8 cellular contexts compared by ENCODE assay signal in genomic region chr7:83410989-83411591, GRCh38.
DNase-seq lines count a peak whose midpoint lies in the region; ATAC-seq and TF ChIP-seq lines count a peak whose summit lies in the region.

No MANE protein-coding gene starts in this region.

- no peaks in the 10 kb centered on the region for H3K4me1 Mint-ChIP-seq in neural crest cell
- H3K4me1 Mint-ChIP-seq in stimulated activated naive CD8-positive, alpha-beta T cell treated with anti-CD3 and anti-CD28 coated beads, Interleukin-15, amount 100 ng/mL, for 72 hours = no peaks in the 10 kb centered on the region

- H3K4me1 ChIP-seq in NT2/D1 (ENCODE audit: insufficient read depth, insufficient read length) = no peaks in the 10 kb centered on the region

- no peaks in the 10 kb centered on the region for H3K27me3 ChIP-seq in NT2/D1 (ENCODE audit: insufficient read depth, insufficient read length)

- ATAC-seq in HG03378 (IDR thresholded peaks at IDR 0.05; ENCODE audit: unreplicated experiment) = peak; percentile 80
- no peak for ATAC-seq in stimulated activated naive CD8-positive, alpha-beta T cell treated with anti-CD3 and anti-CD28 coated beads, Interleukin-15, amount 100 ng/mL, for 72 hours

- H3K4me3 Mint-ChIP-seq in neural crest cell = no peak overlapping the region
- H3K4me3 Mint-ChIP-seq in stimulated activated naive CD8-positive, alpha-beta T cell treated with anti-CD3 and anti-CD28 coated beads, Interleukin-15, amount 100 ng/mL, for 72 hours = no peak overlapping the region

- H3K36me3 Mint-ChIP-seq in neural crest cell (ENCODE audit: low read depth) = no peaks in the 10 kb centered on the region

- no peaks in the 10 kb centered on the region for H3K36me3 ChIP-seq in NT2/D1 (ENCODE audit: insufficient read depth, insufficient read length, low read length)

- peak; percentile 90 for TF ChIP-seq CTCF in neural crest cell (conservative IDR thresholded peaks at IDR 0.05)

- H3K27me3 Mint-ChIP-seq in neural crest cell (ENCODE audit: low read depth) = no peaks in the 10 kb centered on the region
- H3K27me3 Mint-ChIP-seq in stimulated activated naive CD8-positive, alpha-beta T cell treated with anti-CD3 and anti-CD28 coated beads, Interleukin-15, amount 100 ng/mL, for 72 hours = no peaks in the 10 kb centered on the region

- H3K27ac Mint-ChIP-seq in neural crest cell (ENCODE audit: unreplicated experiment) = no peak overlapping the region
- no peak overlapping the region for H3K27ac Mint-ChIP-seq in stimulated activated naive CD8-positive, alpha-beta T cell treated with anti-CD3 and anti-CD28 coated beads, Interleukin-15, amount 100 ng/mL, for 72 hours

- H3K9me3 ChIP-seq in NT2/D1 (ENCODE audit: insufficient read depth, low read length) = no peaks in the 10 kb centered on the region

- no peaks in the 10 kb centered on the region for H3K9me3 Mint-ChIP-seq in neural crest cell
- H3K9me3 Mint-ChIP-seq in stimulated activated naive CD8-positive, alpha-beta T cell treated with anti-CD3 and anti-CD28 coated beads, Interleukin-15, amount 100 ng/mL, for 72 hours = no peaks in the 10 kb centered on the region

- H3K9ac ChIP-seq in NT2/D1 (ENCODE audit: insufficient read length, low read depth) = no peak overlapping the region

- peak; percentile 33 for DNase-seq in NCI-H510A treated with DMSO at 0.1 percent for 48 hours (lab: John Stamatoyannopoulos, UW)
- no peak for DNase-seq in NCI-H510A (lab: John Stamatoyannopoulos, UW)
- peak; percentile 57 for DNase-seq in NT2/D1 (ENCODE audit: low read depth, low spot score)
- DNase-seq in dermis microvascular lymphatic vessel endothelial cell (ENCODE audit: low read depth in 2 of 2) = peak; percentile 51 to 69
- peak; percentile 18 for DNase-seq in neural crest cell (ENCODE audit: low read depth, low spot score)
- DNase-seq in stimulated activated naive CD8-positive, alpha-beta T cell treated with anti-CD3 and anti-CD28 coated beads, Interleukin-15, amount 100 ng/mL, for 72 hours = no peak
- DNase-seq in HPDE6-E6E7 (ENCODE audit: extremely low spot score) = no peak

- H3K4me3 ChIP-seq in NT2/D1 (ENCODE audit: insufficient read length, low read depth) = no peak overlapping the region

Comparison
In these comparisons a context has a peak if more than half of its experiments do, and no peak if none do; other contexts are left out.
1. DNase-seq: peak in NCI-H510A treated with DMSO at 0.1 percent for 48 hours (single experiment), NT2/D1 (single experiment), dermis microvascular lymphatic vessel endothelial cell (2 of 2) and neural crest cell (single experiment); none in NCI-H510A (single experiment), stimulated activated naive CD8-positive, alpha-beta T cell treated with anti-CD3 and anti-CD28 coated beads, Interleukin-15, amount 100 ng/mL, for 72 hours (0 of 2) and HPDE6-E6E7 (single experiment).